Comparison of ENCODE assay signal across 33 cellular contexts in the genomic region with DNA sequence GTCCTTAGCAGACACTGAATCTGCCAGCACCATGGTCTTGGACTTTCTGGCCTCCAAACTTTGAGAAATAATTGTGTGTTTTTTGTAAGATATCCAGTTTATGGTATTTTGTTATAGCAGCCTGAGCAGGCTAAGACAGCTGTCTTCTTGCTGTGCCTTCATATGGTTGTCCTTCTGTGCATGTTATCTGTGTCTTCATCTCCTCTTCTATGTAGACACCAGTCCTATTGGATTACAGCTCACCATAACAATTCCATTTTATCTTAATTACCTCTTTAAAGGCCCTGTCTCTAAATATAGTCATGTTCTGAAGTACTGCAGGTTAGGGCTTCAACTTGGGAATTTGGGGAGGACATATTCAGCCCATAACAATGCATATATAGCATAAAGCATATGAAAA.
"Had no signal": no experiment of that assay in that cellular context is flagged by ENCODE, and none has a peak within 500 bp of the region (broad histone marks: within the 10 kb centered on the region; RNA-seq: fewer than 3 reads in every experiment).

No MANE protein-coding gene starts in this region.

- H3K4me3 ChIP-seq: MG63 had no signal

- H3K36me3 ChIP-seq: MG63 had no signal

- DNase-seq: Karpas-422, Kasumi-1, MG63, MM.1S, NCI-H1048, NCI-H1092, NCI-H1092 treated with DMSO at 0.1 percent for 48 hours, NCI-H1105, NCI-H1105 treated with DMSO at 0.1 percent for 48 hours, NCI-H1417, NCI-H1417 treated with DMSO at 0.1 percent for 48 hours, NCI-H1436 treated with DMSO at 0.1 percent for 48 hours, NCI-H146, NCI-H1694, NCI-H1694 treated with DMSO at 0.1 percent for 48 hours, NCI-H187, NCI-H187 treated with DMSO at 0.1 percent for 48 hours, NCI-H1930, NCI-H2029, NCI-H2029 treated with DMSO at 0.1 percent for 48 hours, NCI-H2081, NCI-H2081 treated with DMSO at 0.1 percent for 48 hours, NCI-H2107, NCI-H2227 treated with DMSO at 0.1 percent for 48 hours, NCI-H226, NCI-H345, NCI-H446, NCI-H446 treated with DMSO at 0.1 percent for 48 hours, NCI-H510A, NCI-H510A treated with DMSO at 0.1 percent for 48 hours, NCI-H524, NCI-H524 treated with DMSO at 0.1 percent for 48 hours, NCI-H526 had no signal

- H3K9me3 ChIP-seq: MG63 had no signal

- H3K27me3 ChIP-seq: MG63 had no signal
